8 cellular contexts compared by ENCODE assay signal in genomic region chr10:42553576-42553975, GRCh38.
DNase-seq lines count a peak whose midpoint lies in the region; ATAC-seq, FAIRE-seq and TF ChIP-seq lines count a peak whose summit lies in the region.
"Not testable (repeated sequence)": the region's sequence is repeated elsewhere in the genome, so short reads cannot be mapped to it uniquely, and the experiment has no call there.

No MANE protein-coding gene starts in this region.

- H3K9me1 ChIP-seq in IMR-90 (ENCODE audit: insufficient read depth, low read length): not testable (repeated sequence)

- not testable (repeated sequence) for H2BK15ac ChIP-seq in IMR-90 (ENCODE audit: low read depth, low read length)

- H2AK9ac ChIP-seq in IMR-90 (replicated peaks; ENCODE audit: low read depth, low read length, poor library complexity): not testable (repeated sequence)

- dilution Hi-C loops in IMR-90 (cut with HindIII; ENCODE audit: low sequenced_read_pairs, unreplicated experiment): not testable (repeated sequence)

- H3K4me1 Mint-ChIP-seq in T-helper 2 cell treated with Interferon-gamma antibody and Interleukin-4, amounts not matched to agents 5 μg/mL and 100 μg/mL, for 36 hours (ENCODE audit: low read depth): peaks cover 28% of the 10 kb centered on the region
- H3K4me1 Mint-ChIP-seq in activated naive CD4-positive, alpha-beta T cell treated with anti-CD3 and anti-CD28 coated beads, Interleukin-2, amount 50 U/mL, for 24 hours: peaks cover 40% of the 10 kb centered on the region
- peaks cover 32% of the 10 kb centered on the region for H3K4me1 Mint-ChIP-seq in stimulated activated memory B cell treated with anti-CD40 and anti-IgM and Interleukin-4, amounts not matched to agents 10 μg/mL and 1 μg/mL and 100 μg/mL, for 72 hours

- not testable (repeated sequence) for H2BK5ac ChIP-seq in IMR-90 (ENCODE audit: low read depth, low read length, poor library complexity, severe bottlenecking)

- not testable (repeated sequence) for H3K27me3 Mint-ChIP-seq in T-helper 2 cell treated with Interferon-gamma antibody and Interleukin-4, amounts not matched to agents 5 μg/mL and 100 μg/mL, for 36 hours (ENCODE audit: low read depth); activated naive CD4-positive, alpha-beta T cell treated with anti-CD3 and anti-CD28 coated beads, Interleukin-2, amount 50 U/mL, for 24 hours; stimulated activated memory B cell treated with anti-CD40 and anti-IgM and Interleukin-4, amounts not matched to agents 10 μg/mL and 1 μg/mL and 100 μg/mL, for 72 hours

- BruUV-seq in IMR-90 (replicated peaks; lab: Mats Ljungman, UMichigan): not testable (repeated sequence)

- peaks cover 9 to 15% of the 10 kb centered on the region in 2 experiments for H3K79me1 ChIP-seq in IMR-90 (ENCODE audit: low read depth in 1 of 2, low read length in 2 of 2)

- H4K91ac ChIP-seq in IMR-90 (ENCODE audit: insufficient read depth, low read depth, low read length): not testable (repeated sequence)

- not testable (repeated sequence) for TF ChIP-seq POLR2A in IMR-90 (IDR thresholded peaks at IDR 0.05; ENCODE audit: low read depth, low read length)

- not testable (repeated sequence) for H3K9me3 ChIP-seq in BLaER1; IMR-90 (ENCODE audit: control insufficient read depth, insufficient read depth, low read length); endocrine pancreas (ENCODE audit: control insufficient read depth, low read length); kidney (ENCODE audit: control insufficient read depth in 1 of 2, low read length in 2 of 2); neural cell (ENCODE audit: low read length)

- not testable (repeated sequence) for H2AK5ac ChIP-seq in IMR-90 (ENCODE audit: low read depth, low read length)

- not testable (repeated sequence) for H3K27me3 ChIP-seq in BLaER1; IMR-90 (ENCODE audit: control insufficient read depth, insufficient read depth, low read length); endocrine pancreas (ENCODE audit: control insufficient read depth, insufficient read depth, low read length); neural cell (ENCODE audit: insufficient read depth, low read depth, low read length)

- H3K27ac Mint-ChIP-seq in T-helper 2 cell treated with Interferon-gamma antibody and Interleukin-4, amounts not matched to agents 5 μg/mL and 100 μg/mL, for 36 hours; activated naive CD4-positive, alpha-beta T cell treated with anti-CD3 and anti-CD28 coated beads, Interleukin-2, amount 50 U/mL, for 24 hours: not testable (repeated sequence)
- H3K27ac Mint-ChIP-seq in stimulated activated memory B cell treated with anti-CD40 and anti-IgM and Interleukin-4, amounts not matched to agents 10 μg/mL and 1 μg/mL and 100 μg/mL, for 72 hours: peak overlapping the region; percentile 91

- H3K9me2 ChIP-seq in neural cell (ENCODE audit: insufficient read depth, low read length): not testable (repeated sequence)

- peak overlapping the region; percentile 97 for H3K4me3 Mint-ChIP-seq in T-helper 2 cell treated with Interferon-gamma antibody and Interleukin-4, amounts not matched to agents 5 μg/mL and 100 μg/mL, for 36 hours
- peak overlapping the region; percentile 99 for H3K4me3 Mint-ChIP-seq in activated naive CD4-positive, alpha-beta T cell treated with anti-CD3 and anti-CD28 coated beads, Interleukin-2, amount 50 U/mL, for 24 hours
- peak overlapping the region; percentile 97 for H3K4me3 Mint-ChIP-seq in stimulated activated memory B cell treated with anti-CD40 and anti-IgM and Interleukin-4, amounts not matched to agents 10 μg/mL and 1 μg/mL and 100 μg/mL, for 72 hours

- peak overlapping the region; percentile 72; the same call in 1 of the 2 replicates for H4K5ac ChIP-seq in IMR-90 (ENCODE audit: low read depth, low read length)

- H3K18ac ChIP-seq in IMR-90 (ENCODE audit: low read depth, low read length): not testable (repeated sequence)

- CTCF ChIA-PET in IMR-90 (lab: Yijun Ruan, JAX): not testable (repeated sequence)

- in situ Hi-C loops in IMR-90 (cut with MboI; ENCODE audit: low sequenced_read_pairs): not testable (repeated sequence)

- not testable (repeated sequence) for TF ChIP-seq EP300 in neural cell (conservative IDR thresholded peaks at IDR 0.05; ENCODE audit: poor library complexity, severe bottlenecking)

- H3K23ac ChIP-seq in IMR-90 (ENCODE audit: low read depth, low read length): not testable (repeated sequence)

- not testable (repeated sequence) for H3K27ac ChIP-seq in BLaER1; IMR-90 (ENCODE audit: insufficient read depth, low read length); neural cell (ENCODE audit: low read length)
- H3K27ac ChIP-seq in kidney (ENCODE audit: low read depth in 2 of 2, low read length in 2 of 2): peak overlapping the region in 1 of 2 donors; percentile 49

- peak overlapping the region; percentile 77; the same call in 1 of the 2 replicates for H3K4me3 ChIP-seq in BLaER1
- not testable (repeated sequence) for H3K4me3 ChIP-seq in IMR-90 (ENCODE audit: insufficient read depth, low read depth, low read length)
- H3K4me3 ChIP-seq in endocrine pancreas (ENCODE audit: control insufficient read depth, insufficient read depth, low read length): peak overlapping the region; percentile 84
- peak overlapping the region; percentile 88 to 93 for H3K4me3 ChIP-seq in kidney (ENCODE audit: low read length in 2 of 2)
- peak overlapping the region; percentile 91 for H3K4me3 ChIP-seq in neural cell (ENCODE audit: low read length)

- not testable (repeated sequence) for H3F3A ChIP-seq in neural cell (ENCODE audit: insufficient read depth, low read length, poor library complexity, severe bottlenecking)

- not testable (repeated sequence) for H2BK120ac ChIP-seq in IMR-90 (ENCODE audit: low read depth, low read length)

- WGBS in IMR-90 (ENCODE audit: extremely low coverage in 2 of 2, insufficient read length in 1 of 2), 2 experiments: 73% methylated on average over 3 of the region's 12 CpGs; no CpG with 5 or more reads in 1 of the 2 experiments

- not testable (repeated sequence) for DNase-seq in IMR-90; T-helper 2 cell treated with Interferon-gamma antibody and Interleukin-4, amounts not matched to agents 5 μg/mL and 100 μg/mL, for 36 hours (ENCODE audit: low spot score); kidney

- H3K56ac ChIP-seq in IMR-90 (ENCODE audit: extremely low read depth, insufficient read depth, low read length): not testable (repeated sequence)

- H3K79me2 ChIP-seq in neural cell (replicated peaks; ENCODE audit: insufficient read depth, low read length): not testable (repeated sequence)

- POLR2A ChIA-PET in IMR-90 (lab: Charles Lee; ENCODE audit: unreplicated experiment): not testable (repeated sequence)

- not testable (repeated sequence) for H3K14ac ChIP-seq in IMR-90 (replicated peaks; ENCODE audit: low read depth, low read length)

- H3K4ac ChIP-seq in IMR-90 (ENCODE audit: low read depth, low read length): not testable (repeated sequence)

- H2AFZ ChIP-seq in IMR-90 (replicated peaks; ENCODE audit: low read length, poor library complexity): peak overlapping the region; percentile 57
- H2AFZ ChIP-seq in neural cell (ENCODE audit: low read depth, low read length): peak overlapping the region; percentile 81

- H3K36me3 Mint-ChIP-seq in T-helper 2 cell treated with Interferon-gamma antibody and Interleukin-4, amounts not matched to agents 5 μg/mL and 100 μg/mL, for 36 hours (ENCODE audit: low read depth): peaks cover 30% of the 10 kb centered on the region
- H3K36me3 Mint-ChIP-seq in activated naive CD4-positive, alpha-beta T cell treated with anti-CD3 and anti-CD28 coated beads, Interleukin-2, amount 50 U/mL, for 24 hours: peaks cover 14% of the 10 kb centered on the region
- peaks cover 26% of the 10 kb centered on the region for H3K36me3 Mint-ChIP-seq in stimulated activated memory B cell treated with anti-CD40 and anti-IgM and Interleukin-4, amounts not matched to agents 10 μg/mL and 1 μg/mL and 100 μg/mL, for 72 hours

- H3K4me1 ChIP-seq in BLaER1: peaks cover 22% of the 10 kb centered on the region
- not testable (repeated sequence) for H3K4me1 ChIP-seq in IMR-90 (ENCODE audit: control insufficient read depth, insufficient read depth, low read length); endocrine pancreas (ENCODE audit: control insufficient read depth, insufficient read depth, low read length); kidney (ENCODE audit: control insufficient read depth in 1 of 2, insufficient read depth in 1 of 2, low read depth in 1 of 2, low read length in 2 of 2)

- peaks cover 20% of the 10 kb centered on the region; the same call in 1 of the 2 replicates for H3K36me3 ChIP-seq in BLaER1
- H3K36me3 ChIP-seq in IMR-90 (ENCODE audit: control insufficient read depth, insufficient read depth, low read length); endocrine pancreas (ENCODE audit: control insufficient read depth, insufficient read depth, low read length); kidney (ENCODE audit: control insufficient read depth in 1 of 2, insufficient read depth in 2 of 2, low read length in 2 of 2); neural cell (ENCODE audit: insufficient read depth, low read length): not testable (repeated sequence)

- not testable (repeated sequence) for TF ChIP-seq CTCF in IMR-90 (conservative IDR thresholded peaks at IDR 0.05; ENCODE audit: low read depth, low read length); kidney (IDR thresholded peaks at IDR 0.05; ENCODE audit: borderline replicate concordance, extremely low read depth, insufficient read depth); neural cell (IDR thresholded peaks at IDR 0.05; ENCODE audit: poor library complexity, severe bottlenecking)

- ATAC-seq in IMR-90 (ENCODE audit: low read depth); stimulated activated memory B cell treated with anti-CD40 and anti-IgM and Interleukin-4, amounts not matched to agents 10 μg/mL and 1 μg/mL and 100 μg/mL, for 72 hours: not testable (repeated sequence)

- intact Hi-C loops in IMR-90 (cut with micrococcal nuclease): loop anchor here (2.0 kb wide), 1 partner anchor 85 kb away; the partner anchor contains the start of gene ZNF33B
- intact Hi-C loops in kidney (cut with DNase I): not testable (repeated sequence)

- FAIRE-seq in kidney (lab: Jason Lieb, UNC): not testable (repeated sequence)

- peaks cover 16% of the 10 kb centered on the region for H3K9me3 Mint-ChIP-seq in T-helper 2 cell treated with Interferon-gamma antibody and Interleukin-4, amounts not matched to agents 5 μg/mL and 100 μg/mL, for 36 hours
- not testable (repeated sequence) for H3K9me3 Mint-ChIP-seq in activated naive CD4-positive, alpha-beta T cell treated with anti-CD3 and anti-CD28 coated beads, Interleukin-2, amount 50 U/mL, for 24 hours; stimulated activated memory B cell treated with anti-CD40 and anti-IgM and Interleukin-4, amounts not matched to agents 10 μg/mL and 1 μg/mL and 100 μg/mL, for 72 hours

- not testable (repeated sequence) for H3K9ac ChIP-seq in BLaER1; IMR-90 (ENCODE audit: low read depth, low read length); endocrine pancreas (ENCODE audit: control insufficient read depth, insufficient read depth, low read length); kidney (ENCODE audit: low read length in 2 of 2); neural cell (ENCODE audit: low read length)

- H4K8ac ChIP-seq in IMR-90 (ENCODE audit: low read depth in 2 of 2, low read length in 2 of 2): peak overlapping the region; percentile 82 to 89; a peak in 3 of 4 replicates

- H4K20me1 ChIP-seq in BLaER1; IMR-90 (ENCODE audit: insufficient read depth, low read length); neural cell (ENCODE audit: insufficient read depth): not testable (repeated sequence)

- H3K4me2 ChIP-seq in BLaER1: peak overlapping the region; percentile 74
- not testable (repeated sequence) for H3K4me2 ChIP-seq in IMR-90 (ENCODE audit: low read depth, low read length); neural cell (ENCODE audit: low read length)

- H2BK20ac ChIP-seq in IMR-90 (ENCODE audit: low read depth, low read length): not testable (repeated sequence)

- TF ChIP-seq RAD21 in IMR-90 (IDR thresholded peaks at IDR 0.05; ENCODE audit: low read length); neural cell (conservative IDR thresholded peaks at IDR 0.05): not testable (repeated sequence)
